In the genomic region with DNA sequence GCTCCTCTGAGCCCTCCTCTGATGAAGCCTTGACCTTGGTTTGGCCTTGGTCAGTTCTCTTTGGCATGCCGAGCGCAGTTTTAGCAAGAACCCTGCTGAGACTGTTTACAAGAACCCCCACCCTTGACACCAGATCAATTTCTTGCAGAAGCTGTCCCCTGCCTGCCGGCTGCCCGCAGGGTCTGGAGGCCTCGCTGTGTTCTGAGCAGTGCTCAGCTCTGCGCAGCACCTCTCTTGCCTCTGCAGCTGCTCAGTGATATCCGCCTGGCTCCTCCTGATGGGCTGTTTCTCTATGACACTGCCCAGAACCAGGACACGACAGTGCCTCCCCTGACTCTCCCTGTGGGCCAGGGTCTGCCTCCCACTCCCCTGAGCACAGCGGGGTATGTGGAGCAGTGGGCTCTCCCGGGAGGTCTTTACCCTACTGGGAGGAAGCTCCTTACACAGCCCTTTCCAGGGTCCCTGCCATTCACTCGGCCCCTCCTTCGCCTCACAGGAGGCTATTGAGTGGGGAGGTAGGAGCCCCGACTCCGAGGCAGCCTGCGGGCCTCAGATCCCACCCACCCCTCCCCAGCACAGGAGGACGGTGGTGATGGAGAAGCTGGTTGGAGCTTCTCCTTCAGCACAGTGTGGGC, we compare ENCODE assay signal across 22 cellular contexts. TPM values are rescaled to one million over a fixed set of nuclear protein-coding genes. Genes with fewer than 3 reads are reported as not detected.
"Had no signal": no experiment of that assay in that cellular context is flagged by ENCODE, and none has a peak within 500 bp of the region (broad histone marks: within the 10 kb centered on the region; RNA-seq: fewer than 3 reads in every experiment).

No MANE protein-coding gene starts in this region.

- ATAC-seq: activated CD8-positive, alpha-beta T cell treated with anti-CD3 and anti-CD28 coated beads, Interleukin-2, amount 10 ng/mL, durations not matched to agents 7 days and 5 days; activated naive CD8-positive, alpha-beta T cell treated with anti-CD3 and anti-CD28 coated beads, Interleukin-2, amount 50 U/mL, for 24 hours; foreskin keratinocyte; psoas muscle; SK-N-SH treated with all-trans-retinoic acid at 6 μM for 48 hours; T-cell had no signal

- H3K27ac ChIP-seq: foreskin keratinocyte, hepatocyte, psoas muscle, tibial nerve, uterus had no signal

- H3K36me3 ChIP-seq: tibial nerve, uterus had no signal

- H3K4me2 ChIP-seq: hepatocyte had no signal

- H3K79me2 ChIP-seq: hepatocyte had no signal

- DNase-seq: activated CD4-positive, alpha-beta T cell treated with anti-CD3 and anti-CD28 coated beads for 48 hours; activated CD4-positive, CD25-positive, alpha-beta regulatory T cell; activated CD8-positive, alpha-beta T cell treated with anti-CD3 and anti-CD28 coated beads, Interleukin-2, amount 10 ng/mL, durations not matched to agents 7 days and 5 days; activated naive CD8-positive, alpha-beta T cell treated with anti-CD3 and anti-CD28 coated beads, Interleukin-2, amount 50 U/mL, for 24 hours; anterior cingulate cortex; foreskin keratinocyte; midbrain; stimulated activated CD8-positive, alpha-beta memory T cell treated with anti-CD3 and anti-CD28 coated beads, Interleukin-4, amount 100 ng/mL, for 48 hours; stimulated activated naive CD4-positive, alpha-beta T cell; T-cell; uterus had no signal

- H2AFZ ChIP-seq: hepatocyte had no signal

- H3K4me3 ChIP-seq: coronary artery, hepatocyte, psoas muscle, tibial nerve, uterus had no signal

- H3K4me1 ChIP-seq: foreskin keratinocyte, psoas muscle, uterus had no signal

- H3K9me3 ChIP-seq: psoas muscle, tibial nerve, uterus had no signal

- H3K27me3 ChIP-seq: foreskin keratinocyte, uterus had no signal

RNA-seq across cellular contexts. Expression of a gene that starts 15.5 kb away (rescaled TPM):
- total RNA-seq: activated CD8-positive, alpha-beta T cell treated with anti-CD3 and anti-CD28 coated beads, Interleukin-2, amount 10 ng/mL, durations not matched to agents 7 days and 5 days; epithelial cell of proximal tubule; fibroblast of lung; foreskin keratinocyte; hepatocyte; lung microvascular endothelial cell; neural crest cell; osteocyte; psoas muscle; subcutaneous adipose tissue; T-cell; tibial nerve; uterus had no signal

RNA-seq across cellular contexts. Expression of a gene that starts 32.2 kb away (rescaled TPM):
- total RNA-seq: lung microvascular endothelial cell had no signal
